17 cellular contexts compared by ENCODE assay signal in genomic region chr11:58494096-58494495, GRCh38. TPM values are rescaled to one million over a fixed set of nuclear protein-coding genes. Genes with fewer than 3 reads are reported as not detected.
A peak's percentile ranks its signal among the peaks of the same experiment; 100 is the strongest.
DNase-seq lines count a peak whose midpoint lies in the region; ATAC-seq and TF ChIP-seq lines count a peak whose summit lies in the region.
"Had no signal": no experiment of that assay in that cellular context is flagged by ENCODE, and none has a peak within 500 bp of the region (broad histone marks: within the 10 kb centered on the region; RNA-seq: fewer than 3 reads in every experiment).

No MANE protein-coding gene starts in this region.

- H3K27ac ChIP-seq in BLaER1: no peak overlapping the region
- H3K27ac ChIP-seq in trophoblast cell (ENCODE audit: low read depth, low read length): no peak overlapping the region
- H3K27ac ChIP-seq: ovary, right atrium auricular region, upper lobe of right lung had no signal

- no peaks in the 10 kb centered on the region for H4K20me1 ChIP-seq in BLaER1

- H2BK5ac ChIP-seq in trophoblast cell (ENCODE audit: low read depth, low read length, poor library complexity): no peak overlapping the region

- H3K18ac ChIP-seq in trophoblast cell (ENCODE audit: low read length): no peak overlapping the region

- TF ChIP-seq CTCF in epithelial cell of esophagus (IDR thresholded peaks at IDR 0.05; ENCODE audit: insufficient read depth, low read depth, low read length, missing control alignments): no peak

- H3K9me3 ChIP-seq in BLaER1: no peaks in the 10 kb centered on the region
- H3K9me3 ChIP-seq in trophoblast cell (ENCODE audit: insufficient read depth, low read depth, low read length): no peaks in the 10 kb centered on the region
- H3K9me3 ChIP-seq: ovary, right atrium auricular region, upper lobe of right lung had no signal

- no peak overlapping the region for H3K4ac ChIP-seq in trophoblast cell (ENCODE audit: low read depth, low read length)

- H3K9me3 Mint-ChIP-seq in stimulated activated naive B cell treated with anti-CD40 and anti-IgM and Interleukin-4, amounts not matched to agents 10 μg/mL and 1 μg/mL and 100 μg/mL, for 72 hours: peaks cover 0 to 2% of the 10 kb centered on the region in 2 donors
- H3K9me3 Mint-ChIP-seq: IgD-negative memory B cell; naive thymus-derived CD8-positive, alpha-beta T cell had no signal

- no peak overlapping the region for H4K91ac ChIP-seq in trophoblast cell (ENCODE audit: low read depth, low read length)

- H2BK120ac ChIP-seq in trophoblast cell (ENCODE audit: insufficient read depth, low read length, poor library complexity): no peak overlapping the region

- H2AK5ac ChIP-seq in trophoblast cell (ENCODE audit: low read length): no peak overlapping the region

- H3K27me3 ChIP-seq in BLaER1: no peaks in the 10 kb centered on the region
- no peaks in the 10 kb centered on the region for H3K27me3 ChIP-seq in trophoblast cell (ENCODE audit: insufficient read depth, low read length)
- H3K27me3 ChIP-seq: ovary, right atrium auricular region, upper lobe of right lung had no signal

- peaks cover 43 to 57% of the 10 kb centered on the region in 2 donors for H3K36me3 Mint-ChIP-seq in stimulated activated naive B cell treated with anti-CD40 and anti-IgM and Interleukin-4, amounts not matched to agents 10 μg/mL and 1 μg/mL and 100 μg/mL, for 72 hours

- H3K4me3 Mint-ChIP-seq in stimulated activated naive B cell treated with anti-CD40 and anti-IgM and Interleukin-4, amounts not matched to agents 10 μg/mL and 1 μg/mL and 100 μg/mL, for 72 hours: no peak overlapping the region
- H3K4me3 Mint-ChIP-seq: IgD-negative memory B cell; naive thymus-derived CD8-positive, alpha-beta T cell had no signal

- no peak overlapping the region for H4K12ac ChIP-seq in trophoblast cell (ENCODE audit: low read depth, low read length)

- H3K79me2 ChIP-seq in trophoblast cell (ENCODE audit: control insufficient read depth, insufficient read depth, low read length, poor library complexity): no peaks in the 10 kb centered on the region

- no peak for ATAC-seq in stimulated activated naive B cell treated with anti-CD40 and anti-IgM and Interleukin-4, amounts not matched to agents 10 μg/mL and 1 μg/mL and 100 μg/mL, for 72 hours (replicated peaks)
- ATAC-seq in HG02571 (IDR thresholded peaks at IDR 0.05; ENCODE audit: unreplicated experiment): no peak
- ATAC-seq: left lobe of liver; naive thymus-derived CD8-positive, alpha-beta T cell; upper lobe of right lung had no signal

- H3K23ac ChIP-seq in trophoblast cell (ENCODE audit: low read length): no peak overlapping the region

- no peak overlapping the region for H2AFZ ChIP-seq in trophoblast cell (ENCODE audit: insufficient read depth, low read length, poor library complexity)

- peaks cover 39% of the 10 kb centered on the region for H3K4me1 ChIP-seq in BLaER1
- H3K4me1 ChIP-seq in trophoblast cell (ENCODE audit: control insufficient read depth in 1 of 2, insufficient read depth in 2 of 2, low read length in 2 of 2): no peaks in the 10 kb centered on the region
- H3K4me1 ChIP-seq: right atrium auricular region, upper lobe of right lung had no signal

- no peak overlapping the region for H2BK12ac ChIP-seq in trophoblast cell (ENCODE audit: low read length)

- H3K14ac ChIP-seq in trophoblast cell (ENCODE audit: low read length): no peak overlapping the region

- DNase-seq in OCI-M1 (lab: John Stamatoyannopoulos, UW) (peak; percentile 6), epithelial cell of esophagus (ENCODE audit: low read depth) (peak; percentile 45), trophoblast cell (peak; percentile 35 to 87), DMS114 treated with DMSO at 0.1 percent for 48 hours (lab: John Stamatoyannopoulos, UW; ENCODE audit: unreplicated experiment) (no peak)
- DNase-seq in stimulated activated naive B cell treated with anti-CD40 and anti-IgM and Interleukin-4, amounts not matched to agents 10 μg/mL and 1 μg/mL and 100 μg/mL, for 72 hours: no peak
- DNase-seq: activated CD4-positive, alpha-beta T cell treated with anti-CD3 and anti-CD28 coated beads for 48 hours; activated naive CD4-positive, alpha-beta T cell treated with anti-CD3 and anti-CD28 coated beads, Interleukin-2, amount 50 U/mL, for 16 hours; activated T-cell treated with anti-CD3 and anti-CD28 coated beads, Interleukin-2, amount 50 U/mL, for 48 hours; naive thymus-derived CD8-positive, alpha-beta T cell; NCI-H510A treated with DMSO at 0.1 percent for 48 hours; ovary; upper lobe of right lung had no signal

- no peaks in the 10 kb centered on the region for H3K79me1 ChIP-seq in trophoblast cell (ENCODE audit: low read length)

- H3K27me3 Mint-ChIP-seq in stimulated activated naive B cell treated with anti-CD40 and anti-IgM and Interleukin-4, amounts not matched to agents 10 μg/mL and 1 μg/mL and 100 μg/mL, for 72 hours: no peaks in the 10 kb centered on the region
- H3K27me3 Mint-ChIP-seq: IgD-negative memory B cell; naive thymus-derived CD8-positive, alpha-beta T cell had no signal

- no peak overlapping the region for H4K8ac ChIP-seq in trophoblast cell (ENCODE audit: low read depth, low read length)

- no peak overlapping the region for H3K4me3 ChIP-seq in BLaER1
- H3K4me3 ChIP-seq in epithelial cell of esophagus (ENCODE audit: low read length): no peak overlapping the region
- H3K4me3 ChIP-seq in trophoblast cell (ENCODE audit: low read depth, low read length): no peak overlapping the region
- H3K4me3 ChIP-seq: ovary, right atrium auricular region, upper lobe of right lung had no signal

- H3K4me2 ChIP-seq in BLaER1 (peak overlapping the region; percentile 31), trophoblast cell (ENCODE audit: low read length) (no peak overlapping the region)

- no peak overlapping the region for H3K27ac Mint-ChIP-seq in stimulated activated naive B cell treated with anti-CD40 and anti-IgM and Interleukin-4, amounts not matched to agents 10 μg/mL and 1 μg/mL and 100 μg/mL, for 72 hours
- H3K27ac Mint-ChIP-seq: IgD-negative memory B cell had no signal

- no peak overlapping the region for H3K9ac ChIP-seq in BLaER1
- no peak overlapping the region for H3K9ac ChIP-seq in trophoblast cell (ENCODE audit: low read length)

- H3K36me3 ChIP-seq in BLaER1 (no peaks in the 10 kb centered on the region), trophoblast cell (ENCODE audit: control insufficient read depth in 1 of 2, insufficient read depth in 2 of 2, low read length in 2 of 2) (no peaks in the 10 kb centered on the region)
- H3K36me3 ChIP-seq: ovary, right atrium auricular region, upper lobe of right lung had no signal

- H3K4me1 Mint-ChIP-seq in stimulated activated naive B cell treated with anti-CD40 and anti-IgM and Interleukin-4, amounts not matched to agents 10 μg/mL and 1 μg/mL and 100 μg/mL, for 72 hours: peaks cover 21 to 79% of the 10 kb centered on the region in 2 donors
- H3K4me1 Mint-ChIP-seq: IgD-negative memory B cell had no signal

RNA-seq across cellular contexts. Expression of gene OR5B21, which starts 13.8 kb away (rescaled TPM):
- polyA plus RNA-seq in trophoblast cell (2013): not detected in 2 replicates
- polyA plus RNA-seq: IgD-negative memory B cell; naive thymus-derived CD8-positive, alpha-beta T cell; ovary had no signal

RNA-seq across cellular contexts. Expression of gene OR5B12, which starts 52.1 kb away (rescaled TPM):
- not detected in 2 replicates for polyA plus RNA-seq in trophoblast cell (2013)
- polyA plus RNA-seq: IgD-negative memory B cell; naive thymus-derived CD8-positive, alpha-beta T cell; ovary had no signal

Comparison
In these comparisons a context has a peak if more than half of its experiments do, and no peak if none do; other contexts are left out.
1. DNase-seq: peak in OCI-M1 (single experiment), epithelial cell of esophagus (single experiment) and trophoblast cell (2 of 2); none in stimulated activated naive B cell treated with anti-CD40 and anti-IgM and Interleukin-4, amounts not matched to agents 10 μg/mL and 1 μg/mL and 100 μg/mL, for 72 hours (single experiment) and DMS114 treated with DMSO at 0.1 percent for 48 hours (single experiment).